In genomic region chr3:48685603-48686511, GRCh38 we compare ENCODE assay signal across 8 cellular contexts. TPM values are rescaled to one million over a fixed set of nuclear protein-coding genes. Genes with fewer than 3 reads are reported as not detected.
DNase-seq lines count a peak whose midpoint lies in the region; ATAC-seq, FAIRE-seq and TF ChIP-seq lines count a peak whose summit lies in the region.

Gene NCKIPSD, minus strand, starts transcription at chr3:48685915. Its CDS starts 108 bp downstream, at chr3:48685807.

- TF ChIP-seq CTCF in keratinocyte (optimal IDR thresholded peaks at IDR 0.05 in 1 of 3, IDR thresholded peaks at IDR 0.05 in 1 of 3, conservative IDR thresholded peaks at IDR 0.05 in 1 of 3; ENCODE audit: extremely low read depth in 1 of 3, insufficient read depth in 2 of 3, low read length in 3 of 3): peak in 2 of 3 experiments; percentile 44 to 89

- H3K27ac ChIP-seq in keratinocyte (ENCODE audit: control insufficient read depth, insufficient read depth, low read length): peak within 1 kb of the TSS; percentile 84

- peak within 1 kb of the TSS; percentile 78 to 87 (median 81) for H3K4me3 ChIP-seq in keratinocyte (ENCODE audit: control insufficient read depth in 2 of 3, extremely low read depth in 1 of 3, insufficient read depth in 2 of 3, low read depth in 1 of 3, low read length in 3 of 3)

- peak within 1 kb of the TSS; percentile 98 for H2AFZ ChIP-seq in keratinocyte (ENCODE audit: control insufficient read depth, low read length)

- no peaks in the 10 kb centered on the region for H3K9me1 ChIP-seq in keratinocyte (ENCODE audit: control insufficient read depth, extremely low read depth, insufficient read depth, low read length)

- no peaks in the 10 kb centered on the region for H3K9me3 ChIP-seq in keratinocyte (ENCODE audit: control insufficient read depth, low read depth, low read length)

- peak; percentile 97 for DNase-seq in AG08396 (ENCODE audit: low spot score)
- DNase-seq in NCI-H345 treated with DMSO at 0.1 percent for 48 hours (lab: John Stamatoyannopoulos, UW; ENCODE audit: unreplicated experiment): peak; percentile 41
- DNase-seq in activated CD4-positive, CD25-positive, alpha-beta regulatory T cell treated with anti-CD3 and anti-CD28 coated beads, Interleukin-2, amount 50 U/mL, for 16 hours (ENCODE audit: low read depth, low spot score): peak; percentile 87
- peak; percentile 86 for DNase-seq in central memory CD4-positive, alpha-beta T cell
- no peak for DNase-seq in keratinocyte (ENCODE audit: low read depth, low spot score)
- DNase-seq in stimulated activated CD4-positive, alpha-beta T cell treated with anti-CD3 and anti-CD28 coated beads, Interleukin-15, amount 100 ng/mL, for 24 hours: peak; percentile 94

- H3K4me1 ChIP-seq in keratinocyte (ENCODE audit: control insufficient read depth, extremely low read depth, insufficient read depth, low read length): peaks cover 40% of the 10 kb centered on the region

- no peaks in the 10 kb centered on the region for H3K27me3 ChIP-seq in keratinocyte (ENCODE audit: control insufficient read depth, extremely low read depth, insufficient read depth, low read length)

- peaks cover 30 to 40% of the 10 kb centered on the region in 2 experiments for H3K36me3 ChIP-seq in keratinocyte (ENCODE audit: control insufficient read depth in 2 of 2, extremely low read depth in 1 of 2, insufficient read depth in 2 of 2, low read length in 2 of 2)

- ATAC-seq in GM18861 (IDR thresholded peaks at IDR 0.05; ENCODE audit: unreplicated experiment) (peak; percentile 76), HG03066 (IDR thresholded peaks at IDR 0.05; ENCODE audit: low read depth, unreplicated experiment) (peak; percentile 75)

- dilution Hi-C loops in keratinocyte (cut with MboI; ENCODE audit: extremely low pct_ligation_motif_present, low sequenced_read_pairs): no loop called here

- H3K79me2 ChIP-seq in keratinocyte (ENCODE audit: control insufficient read depth, insufficient read depth, low read length): peaks cover 20% of the 10 kb centered on the region

- H3K9ac ChIP-seq in keratinocyte (ENCODE audit: control insufficient read depth, extremely low read depth, insufficient read depth, low read length): peak within 1 kb of the TSS; percentile 86

- FAIRE-seq in keratinocyte (lab: Jason Lieb, UNC): no peak

- no peaks in the 10 kb centered on the region for H4K20me1 ChIP-seq in keratinocyte (ENCODE audit: control insufficient read depth, extremely low read depth, insufficient read depth, low read length)

- peak within 1 kb of the TSS; percentile 98 for H3K4me2 ChIP-seq in keratinocyte (ENCODE audit: control insufficient read depth, extremely low read depth, insufficient read depth, low read depth, low read length)

RNA-seq across cellular contexts. Expression of gene NCKIPSD, which starts in this region (rescaled TPM):
- polyA plus RNA-seq in keratinocyte: 9.8 to 15.8 TPM (median 10.5 TPM) in 3 replicates
- polyA plus RNA-seq in keratinocyte (2011; ENCODE audit: low read depth): 5.3 TPM
- 9.6 and 14.7 TPM in 2 replicates for polyA plus RNA-seq in keratinocyte (2011; cell fraction: cytosol; rRNA removed)
- 19.2 and 24.2 TPM in 2 replicates for polyA plus RNA-seq in keratinocyte (2011; cell fraction: nucleus; rRNA removed)
- 11.4 and 14.6 TPM in 2 replicates for polyA plus RNA-seq in keratinocyte (2012; ENCODE audit: low replicate concordance)
- 15.0 to 44.8 TPM (median 21.1 TPM) in 3 replicates for polyA minus RNA-seq in keratinocyte
- polyA minus RNA-seq in keratinocyte (2011; cell fraction: cytosol; rRNA and poly(A)+ RNA removed): 14.8 TPM
- polyA minus RNA-seq in keratinocyte (2011; cell fraction: nucleus; rRNA and poly(A)+ RNA removed): 9.7 and 13.3 TPM in 2 replicates
